In genomic region chr17:78230996-78231931, GRCh38 we compare ENCODE assay signal across 11 cellular contexts. TPM values are rescaled to one million over a fixed set of nuclear protein-coding genes. Genes with fewer than 3 reads are reported as not detected.
DNase-seq lines count a peak whose midpoint lies in the region; ATAC-seq and TF ChIP-seq lines count a peak whose summit lies in the region.
"Had no signal": no experiment of that assay in that cellular context is flagged by ENCODE, and none has a peak within 500 bp of the region (broad histone marks: within the 10 kb centered on the region; RNA-seq: fewer than 3 reads in every experiment).

Gene TMEM235 (plus strand): TSS chr17:78231631. CDS start chr17:78232024, 393 bp downstream.

- H3K4me1 ChIP-seq in HUES48 (ENCODE audit: control insufficient read depth, insufficient read depth, low read length) (no peaks in the 10 kb centered on the region), iPS-20b (ENCODE audit: insufficient read depth, low read length) (no peaks in the 10 kb centered on the region)

- peaks cover 85% of the 10 kb centered on the region for H3K27me3 Mint-ChIP-seq in stimulated activated memory B cell treated with anti-CD40 and anti-IgM and Interleukin-4, amounts not matched to agents 10 μg/mL and 1 μg/mL and 100 μg/mL, for 72 hours
- peaks cover 4% of the 10 kb centered on the region for H3K27me3 Mint-ChIP-seq in glutamatergic neuron (ENCODE audit: unreplicated experiment)

- no peak within 1 kb of the TSS for H3K9ac ChIP-seq in HUES48 (ENCODE audit: low read depth, low read length)
- H3K9ac ChIP-seq in iPS-20b (ENCODE audit: low read depth, low read length), result no peak within 1 kb of the TSS

- H3K27me3 ChIP-seq in HUES48 (ENCODE audit: control insufficient read depth, insufficient read depth, low read length), result peaks cover 29% of the 10 kb centered on the region
- peaks cover 38% of the 10 kb centered on the region for H3K27me3 ChIP-seq in iPS-20b (ENCODE audit: insufficient read depth, low read length)

- no peak for DNase-seq in glutamatergic neuron
- no peak for DNase-seq in stimulated activated CD4-positive, alpha-beta T cell treated with anti-CD3 and anti-CD28 coated beads, Interleukin-4, amount 100 ng/mL, for 4 hours
- no peak for DNase-seq in OCI-M2 (lab: John Stamatoyannopoulos, UW; ENCODE audit: unreplicated experiment)
- DNase-seq: activated CD8-positive, alpha-beta memory T cell treated with anti-CD3 and anti-CD28 coated beads, Interleukin-2, amount 10 ng/mL, durations not matched to agents 7 days and 5 days; NCI-H187 treated with DMSO at 0.1 percent for 48 hours; retina had no signal

- H3K4me3 Mint-ChIP-seq in stimulated activated memory B cell treated with anti-CD40 and anti-IgM and Interleukin-4, amounts not matched to agents 10 μg/mL and 1 μg/mL and 100 μg/mL, for 72 hours, result no peak within 1 kb of the TSS
- H3K4me3 Mint-ChIP-seq in glutamatergic neuron (ENCODE audit: unreplicated experiment), result no peak within 1 kb of the TSS
- H3K4me3 Mint-ChIP-seq: activated CD8-positive, alpha-beta memory T cell treated with anti-CD3 and anti-CD28 coated beads, Interleukin-2, amount 10 ng/mL, durations not matched to agents 7 days and 5 days; activated naive CD4-positive, alpha-beta T cell treated with anti-CD3 and anti-CD28 coated beads, Interleukin-2, amount 10 ng/mL, durations not matched to agents 7 days and 5 days had no signal

- H3K9me3 ChIP-seq in HUES48 (ENCODE audit: control insufficient read depth, insufficient read depth, low read length) (no peaks in the 10 kb centered on the region), iPS-20b (ENCODE audit: insufficient read depth, low read depth, low read length) (no peaks in the 10 kb centered on the region)

- H3K4me3 ChIP-seq in HUES48 (ENCODE audit: low read depth, low read length), result peak within 1 kb of the TSS; percentile 68
- H3K4me3 ChIP-seq in iPS-20b (ENCODE audit: low read length), result peak within 1 kb of the TSS; percentile 71

- no peak for TF ChIP-seq CTCF in glutamatergic neuron (IDR thresholded peaks at IDR 0.05; ENCODE audit: partially characterized antibody, unreplicated experiment)

- H3K27ac Mint-ChIP-seq in stimulated activated memory B cell treated with anti-CD40 and anti-IgM and Interleukin-4, amounts not matched to agents 10 μg/mL and 1 μg/mL and 100 μg/mL, for 72 hours, result peak within 1 kb of the TSS; percentile 22
- no peak within 1 kb of the TSS for H3K27ac Mint-ChIP-seq in glutamatergic neuron (ENCODE audit: unreplicated experiment)
- H3K27ac Mint-ChIP-seq: activated CD8-positive, alpha-beta memory T cell treated with anti-CD3 and anti-CD28 coated beads, Interleukin-2, amount 10 ng/mL, durations not matched to agents 7 days and 5 days; activated naive CD4-positive, alpha-beta T cell treated with anti-CD3 and anti-CD28 coated beads, Interleukin-2, amount 10 ng/mL, durations not matched to agents 7 days and 5 days had no signal

- no peaks in the 10 kb centered on the region for H3K9me3 Mint-ChIP-seq in stimulated activated memory B cell treated with anti-CD40 and anti-IgM and Interleukin-4, amounts not matched to agents 10 μg/mL and 1 μg/mL and 100 μg/mL, for 72 hours
- peaks cover 6% of the 10 kb centered on the region for H3K9me3 Mint-ChIP-seq in glutamatergic neuron (ENCODE audit: unreplicated experiment)
- H3K9me3 Mint-ChIP-seq: activated naive CD4-positive, alpha-beta T cell treated with anti-CD3 and anti-CD28 coated beads, Interleukin-2, amount 10 ng/mL, durations not matched to agents 7 days and 5 days had no signal

- no peaks in the 10 kb centered on the region for H3K36me3 ChIP-seq in HUES48 (ENCODE audit: control insufficient read depth, insufficient read depth, low read length)
- no peaks in the 10 kb centered on the region for H3K36me3 ChIP-seq in iPS-20b (ENCODE audit: insufficient read depth, low read depth, low read length)

- no peak for ATAC-seq in stimulated activated memory B cell treated with anti-CD40 and anti-IgM and Interleukin-4, amounts not matched to agents 10 μg/mL and 1 μg/mL and 100 μg/mL, for 72 hours

- no peak within 1 kb of the TSS for H3K27ac ChIP-seq in HUES48 (ENCODE audit: low read depth, low read length)
- peak within 1 kb of the TSS; percentile 95 for H3K27ac ChIP-seq in angular gyrus (ENCODE audit: low read depth, low read length)
- H3K27ac ChIP-seq in iPS-20b (ENCODE audit: low read length), result no peak within 1 kb of the TSS

- no peaks in the 10 kb centered on the region for H3K36me3 Mint-ChIP-seq in stimulated activated memory B cell treated with anti-CD40 and anti-IgM and Interleukin-4, amounts not matched to agents 10 μg/mL and 1 μg/mL and 100 μg/mL, for 72 hours
- no peaks in the 10 kb centered on the region for H3K36me3 Mint-ChIP-seq in glutamatergic neuron (ENCODE audit: unreplicated experiment)
- H3K36me3 Mint-ChIP-seq: activated CD8-positive, alpha-beta memory T cell treated with anti-CD3 and anti-CD28 coated beads, Interleukin-2, amount 10 ng/mL, durations not matched to agents 7 days and 5 days had no signal

- peaks cover 41% of the 10 kb centered on the region for H3K4me1 Mint-ChIP-seq in stimulated activated memory B cell treated with anti-CD40 and anti-IgM and Interleukin-4, amounts not matched to agents 10 μg/mL and 1 μg/mL and 100 μg/mL, for 72 hours
- peaks cover 4% of the 10 kb centered on the region for H3K4me1 Mint-ChIP-seq in glutamatergic neuron (ENCODE audit: low read depth, unreplicated experiment)

RNA-seq across cellular contexts. Expression of gene TMEM235, which starts in this region (rescaled TPM):
- total RNA-seq in glutamatergic neuron (ENCODE audit: unreplicated experiment), result not detected
- total RNA-seq: activated CD8-positive, alpha-beta memory T cell treated with anti-CD3 and anti-CD28 coated beads, Interleukin-2, amount 10 ng/mL, durations not matched to agents 7 days and 5 days had no signal
